15 cellular contexts compared by ENCODE assay signal in the genomic region with DNA sequence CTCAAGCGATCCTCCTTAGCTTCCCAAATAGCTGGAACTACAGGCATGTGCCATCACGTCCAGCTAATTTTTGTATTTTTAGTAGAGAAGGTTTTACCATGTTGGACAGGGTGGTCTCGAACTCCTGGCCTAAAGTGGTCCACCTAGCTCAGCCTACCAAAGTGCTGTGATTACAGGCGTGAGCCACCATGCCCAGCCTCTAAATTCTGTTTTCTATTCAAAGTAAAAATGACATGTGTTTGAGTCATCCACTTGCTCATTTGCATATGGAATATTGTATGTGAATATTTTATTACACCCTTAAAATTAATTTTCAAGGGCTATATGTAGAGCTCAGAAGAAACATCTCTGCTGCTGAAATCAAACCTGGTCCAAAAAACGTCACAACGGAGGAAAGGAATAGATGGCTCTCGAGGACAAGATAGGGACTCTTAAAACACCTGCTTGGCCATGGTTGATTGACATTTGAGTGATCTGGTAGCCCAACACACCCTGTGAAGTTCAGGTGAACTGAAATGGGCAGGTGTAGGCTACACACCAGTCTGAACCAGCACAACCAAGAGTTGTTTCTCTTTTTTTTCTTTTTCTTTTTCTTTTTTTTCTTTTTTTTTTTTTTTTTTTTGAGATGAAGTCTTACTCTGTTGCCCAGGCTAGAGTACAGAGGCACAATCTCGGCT. TPM values are rescaled to one million over a fixed set of nuclear protein-coding genes. Genes with fewer than 3 reads are reported as not detected.
DNase-seq lines count a peak whose midpoint lies in the region; ATAC-seq, FAIRE-seq and TF ChIP-seq lines count a peak whose summit lies in the region.
"Had no signal": no experiment of that assay in that cellular context is flagged by ENCODE, and none has a peak within 500 bp of the region (broad histone marks: within the 10 kb centered on the region; RNA-seq: fewer than 3 reads in every experiment).

No MANE protein-coding gene starts in this region.

- H3K4me2 ChIP-seq in GM12878 (ENCODE audit: control insufficient read depth, insufficient read depth), result no peak overlapping the region
- no peak overlapping the region for H3K4me2 ChIP-seq in mesenchymal stem cell (ENCODE audit: low read length, poor library complexity, severe bottlenecking)
- H3K4me2 ChIP-seq: KMS-11 had no signal

- no peaks in the 10 kb centered on the region for H3K79me2 ChIP-seq in GM12878 (ENCODE audit: control insufficient read depth, insufficient read depth, low read length)

- no peak overlapping the region for H2BK15ac ChIP-seq in mesenchymal stem cell (ENCODE audit: low read depth, poor library complexity, severe bottlenecking)

- peaks cover 12% of the 10 kb centered on the region for H3K79me1 ChIP-seq in mesenchymal stem cell (replicated peaks; ENCODE audit: low read length, poor library complexity, severe bottlenecking)

- peak overlapping the region; percentile 49 to 68 for H3K4ac ChIP-seq in mesenchymal stem cell (ENCODE audit: low read depth in 1 of 2, low read length in 2 of 2)

- peak overlapping the region; percentile 70 for H2BK5ac ChIP-seq in mesenchymal stem cell (ENCODE audit: low read depth, low read length, poor library complexity, severe bottlenecking)

- TF ChIP-seq CTCF in GM12878 (IDR thresholded peaks at IDR 0.05 in 2 of 3, conservative IDR thresholded peaks at IDR 0.05 in 1 of 3; ENCODE audit: control insufficient read depth in 2 of 3, extremely low read depth in 1 of 3, insufficient read depth in 1 of 3, low read depth in 3 of 3, low read length in 3 of 3), result no peak
- no peak for TF ChIP-seq CTCF in thyroid gland (IDR thresholded peaks at IDR 0.05)

- FAIRE-seq in GM12878 (lab: Jason Lieb, UNC), result no peak
- FAIRE-seq: H54, keratinocyte had no signal

- DNase-seq in activated naive CD4-positive, alpha-beta T cell treated with anti-CD3 and anti-CD28 coated beads for 36 hours, result no peak
- DNase-seq in activated naive CD4-positive, alpha-beta T cell treated with Interleukin-2 at 50 U/mL for 16 hours, result no peak
- DNase-seq in GM12878 (ENCODE audit: low read depth, low spot score) (no peak), mesenchymal stem cell (no peak), thyroid gland (no peak), NCI-H1048 (lab: John Stamatoyannopoulos, UW) (no peak), AG08396 (ENCODE audit: low spot score) (no peak)
- no peak for DNase-seq in activated T-helper 2 cell treated with anti-CD3 and anti-CD28 coated beads, Interferon-gamma antibody, Interleukin-2, Interleukin-4, amounts not matched to agents 10 μg/mL and 5 μg/mL and 100 μg/mL, durations not matched to agents 14 hours and 24 hours and 36 hours (ENCODE audit: low spot score)
- DNase-seq: activated CD4-positive, alpha-beta T cell treated with anti-CD3 and anti-CD28 coated beads for 4 hours; NCI-H2171 treated with DMSO at 0.1 percent for 48 hours had no signal

- no peaks in the 10 kb centered on the region for H3K9me3 Mint-ChIP-seq in activated naive CD4-positive, alpha-beta T cell treated with anti-CD3 and anti-CD28 coated beads for 36 hours
- H3K9me3 Mint-ChIP-seq in activated T-helper 2 cell treated with anti-CD3 and anti-CD28 coated beads, Interferon-gamma antibody, Interleukin-2, Interleukin-4, amounts not matched to agents 10 μg/mL and 5 μg/mL and 100 μg/mL, durations not matched to agents 14 hours and 24 hours and 36 hours, result no peaks in the 10 kb centered on the region

- in situ Hi-C loops in GM12878 (cut with MboI), result no loop called here

- WGBS in GM12878 (ENCODE audit: insufficient coverage, insufficient replicate concordance, low lambda C conversion rate, missing lambda C conversion rate), result 68% methylated on average over 8 of the region's 8 CpGs
- 96% methylated on average over 5 of the region's 8 CpGs for WGBS in mesenchymal stem cell
- WGBS in thyroid gland, 2 donors, result 86 to 87% methylated on average over 8 of the region's 8 CpGs

- peaks cover 44% of the 10 kb centered on the region for H3K36me3 Mint-ChIP-seq in activated naive CD4-positive, alpha-beta T cell treated with anti-CD3 and anti-CD28 coated beads for 36 hours (ENCODE audit: low read depth)
- peaks cover 54% of the 10 kb centered on the region for H3K36me3 Mint-ChIP-seq in activated T-helper 2 cell treated with anti-CD3 and anti-CD28 coated beads, Interferon-gamma antibody, Interleukin-2, Interleukin-4, amounts not matched to agents 10 μg/mL and 5 μg/mL and 100 μg/mL, durations not matched to agents 14 hours and 24 hours and 36 hours (ENCODE audit: low read depth)

- no peaks in the 10 kb centered on the region; the same call in 1 of the 2 replicates for H4K20me1 ChIP-seq in GM12878 (ENCODE audit: control insufficient read depth, insufficient read depth)

- peak overlapping the region; percentile 46 for H3K27ac Mint-ChIP-seq in activated naive CD4-positive, alpha-beta T cell treated with anti-CD3 and anti-CD28 coated beads for 36 hours
- H3K27ac Mint-ChIP-seq in activated T-helper 2 cell treated with anti-CD3 and anti-CD28 coated beads, Interferon-gamma antibody, Interleukin-2, Interleukin-4, amounts not matched to agents 10 μg/mL and 5 μg/mL and 100 μg/mL, durations not matched to agents 14 hours and 24 hours and 36 hours, result no peak overlapping the region

- TF ChIP-seq POLR2A in GM12878 (IDR thresholded peaks at IDR 0.05; ENCODE audit: low read depth, low read length) (no peak; the same call in 1 of the 2 replicates), thyroid gland (IDR thresholded peaks at IDR 0.05) (no peak)

- POLR2A ChIA-PET in GM12878 (lab: Charles Lee), result interaction anchor here (0.6 to 0.9 kb wide), 5 partner anchors 9 to 442 kb away, joined by 3 to 6 read pairs (median 3); no protein-coding TSS in a partner anchor

- H3K14ac ChIP-seq in mesenchymal stem cell (ENCODE audit: low read length in 2 of 2), result peak overlapping the region in 1 of 2 experiments; percentile 26

- H3K4me3 ChIP-seq in GM12878 (no peak overlapping the region), mesenchymal stem cell (ENCODE audit: insufficient read depth in 1 of 2, low read depth in 1 of 2, low read length in 2 of 2) (no peak overlapping the region), thyroid gland (replicated peaks in 1 of 3) (no peak overlapping the region)
- H3K4me3 ChIP-seq: ovary, SJSA1 had no signal

- intact Hi-C loops in activated naive CD4-positive, alpha-beta T cell treated with anti-CD3 and anti-CD28 coated beads for 36 hours (cut with micrococcal nuclease), result loop anchor here (5.0 kb wide), 2 partner anchors 37 to 78 kb away; no protein-coding TSS in a partner anchor
- intact Hi-C loops in GM12878 (cut with micrococcal nuclease; ENCODE audit: unreplicated experiment), result loop anchor here (5.0 kb wide), 1 partner anchor 78 kb away; no protein-coding TSS in a partner anchor
- intact Hi-C loops in thyroid gland (cut with DNase I), result no loop called here
- intact Hi-C loops in activated T-helper 2 cell treated with anti-CD3 and anti-CD28 coated beads, Interferon-gamma antibody, Interleukin-2, Interleukin-4, amounts not matched to agents 10 μg/mL and 5 μg/mL and 100 μg/mL, durations not matched to agents 14 hours and 24 hours and 36 hours (cut with micrococcal nuclease), result loop anchor here (5.0 kb wide), 1 partner anchor 78 kb away; no protein-coding TSS in a partner anchor

- TSS peak; percentile 8 for BruUV-seq in GM12878 (replicated peaks; lab: Mats Ljungman, UMichigan)

- no peak overlapping the region for H3K23ac ChIP-seq in mesenchymal stem cell (ENCODE audit: low read length in 2 of 2)

- RAD21 ChIA-PET in GM12878 (lab: Charles Lee; ENCODE audit: unreplicated experiment), result interaction anchor here (0.7 to 1.1 kb wide), 2 partner anchors 13 to 42 kb away, joined by 3 read pairs; no protein-coding TSS in a partner anchor

- peaks cover 29% of the 10 kb centered on the region for H3K4me1 Mint-ChIP-seq in activated naive CD4-positive, alpha-beta T cell treated with anti-CD3 and anti-CD28 coated beads for 36 hours (ENCODE audit: low read depth)
- H3K4me1 Mint-ChIP-seq in activated T-helper 2 cell treated with anti-CD3 and anti-CD28 coated beads, Interferon-gamma antibody, Interleukin-2, Interleukin-4, amounts not matched to agents 10 μg/mL and 5 μg/mL and 100 μg/mL, durations not matched to agents 14 hours and 24 hours and 36 hours (ENCODE audit: low read depth), result peaks cover 11% of the 10 kb centered on the region

- peak overlapping the region; percentile 38 for H4K8ac ChIP-seq in mesenchymal stem cell (ENCODE audit: low read length)

- H3K27ac ChIP-seq in GM12878 (ENCODE audit: control insufficient read depth, insufficient read depth) (no peak overlapping the region), mesenchymal stem cell (ENCODE audit: low read length, poor library complexity, severe bottlenecking) (peak overlapping the region; percentile 92), thyroid gland (peak overlapping the region in 2 of 3 donors; percentile 42 to 77)
- H3K27ac ChIP-seq: KMS-11, ovary had no signal

- no peak overlapping the region for H3K9ac ChIP-seq in GM12878 (ENCODE audit: control insufficient read depth, insufficient read depth, low read length)
- peak overlapping the region; percentile 65 for H3K9ac ChIP-seq in mesenchymal stem cell (ENCODE audit: low read length)
- H3K9ac ChIP-seq: KMS-11 had no signal

- H3K4me1 ChIP-seq in GM12878 (ENCODE audit: control insufficient read depth, insufficient read depth, low read length), result peaks cover 13% of the 10 kb centered on the region
- H3K4me1 ChIP-seq in mesenchymal stem cell (ENCODE audit: control insufficient read depth, insufficient read depth, low read depth, low read length), result peaks cover 28% of the 10 kb centered on the region
- peaks cover 20 to 41% of the 10 kb centered on the region in 2 donors for H3K4me1 ChIP-seq in thyroid gland

- H2AFZ ChIP-seq in GM12878 (ENCODE audit: control insufficient read depth, low read depth, low read length), result no peak overlapping the region
- no peak overlapping the region for H2AFZ ChIP-seq in mesenchymal stem cell (ENCODE audit: low read depth, low read length)

- H3K18ac ChIP-seq in mesenchymal stem cell (ENCODE audit: low read depth in 1 of 2, low read length in 2 of 2), result peak overlapping the region; percentile 46 to 82

- H4K91ac ChIP-seq in mesenchymal stem cell (ENCODE audit: low read length), result peak overlapping the region; percentile 53

- peak overlapping the region; percentile 97 for H2AK5ac ChIP-seq in mesenchymal stem cell (ENCODE audit: low read length, severe bottlenecking)

- peak overlapping the region; percentile 76 for H2BK120ac ChIP-seq in mesenchymal stem cell (ENCODE audit: low read depth, low read length)

- H3K27me3 ChIP-seq in GM12878 (replicated peaks in 1 of 2; ENCODE audit: control insufficient read depth in 2 of 2, insufficient read depth in 2 of 2, low read length in 1 of 2), result no peaks in the 10 kb centered on the region
- H3K27me3 ChIP-seq in mesenchymal stem cell (ENCODE audit: control insufficient read depth in 1 of 2, insufficient read depth in 1 of 2, low read length in 2 of 2), result no peaks in the 10 kb centered on the region
- no peaks in the 10 kb centered on the region for H3K27me3 ChIP-seq in thyroid gland
- H3K27me3 ChIP-seq: ovary, SJSA1 had no signal

- no peak for ATAC-seq in GM12878

- CTCF ChIA-PET in activated naive CD4-positive, alpha-beta T cell treated with anti-CD3 and anti-CD28 coated beads for 36 hours (lab: Charles Lee), result interaction anchor here (0.8 kb wide), 1 partner anchor 244 kb away, joined by 3 read pairs; no protein-coding TSS in a partner anchor
- CTCF ChIA-PET in GM12878 (lab: Yijun Ruan, JAX), result interaction anchor here (0.5 to 1.4 kb wide), 3 partner anchors 9 to 47 kb away, joined by 3 to 5 read pairs (median 4); no protein-coding TSS in a partner anchor

- H2BK12ac ChIP-seq in mesenchymal stem cell (ENCODE audit: low read length in 2 of 2), result peak overlapping the region; percentile 34 to 79

- no peak overlapping the region for H3K4me3 Mint-ChIP-seq in activated naive CD4-positive, alpha-beta T cell treated with anti-CD3 and anti-CD28 coated beads for 36 hours
- no peak overlapping the region for H3K4me3 Mint-ChIP-seq in activated T-helper 2 cell treated with anti-CD3 and anti-CD28 coated beads, Interferon-gamma antibody, Interleukin-2, Interleukin-4, amounts not matched to agents 10 μg/mL and 5 μg/mL and 100 μg/mL, durations not matched to agents 14 hours and 24 hours and 36 hours (ENCODE audit: low read depth)

- H3K9me3 ChIP-seq in GM12878 (replicated peaks; ENCODE audit: control insufficient read depth, insufficient read depth, low read length) (no peaks in the 10 kb centered on the region), mesenchymal stem cell (ENCODE audit: control insufficient read depth, low read length) (no peaks in the 10 kb centered on the region), thyroid gland (no peaks in the 10 kb centered on the region)
- H3K9me3 ChIP-seq: ovary, SJSA1 had no signal

- no peak for TF ChIP-seq RAD21 in GM12878 (IDR thresholded peaks at IDR 0.05; ENCODE audit: insufficient read depth, low read depth, low read length)

- SMC1A ChIA-PET in GM12878 (lab: Charles Lee; ENCODE audit: uncharacterized antibody, unreplicated experiment), result interaction anchor here (0.8 to 1.2 kb wide), 2 partner anchors 26 to 30 kb away, joined by 3 to 5 read pairs; no protein-coding TSS in a partner anchor

- TF ChIP-seq EP300 in GM12878 (IDR thresholded peaks at IDR 0.05; ENCODE audit: borderline replicate concordance in 1 of 2, control insufficient read depth in 1 of 2, low read depth in 2 of 2, low read length in 2 of 2), result no peak

- peaks cover 31 to 40% of the 10 kb centered on the region in 2 experiments for H3K36me3 ChIP-seq in GM12878 (ENCODE audit: control insufficient read depth in 2 of 2, insufficient read depth in 2 of 2, low read length in 1 of 2)
- peaks cover 33 to 47% of the 10 kb centered on the region in 2 experiments for H3K36me3 ChIP-seq in mesenchymal stem cell (ENCODE audit: control insufficient read depth in 1 of 2, insufficient read depth in 2 of 2, low read depth in 1 of 2, low read length in 2 of 2)
- H3K36me3 ChIP-seq in thyroid gland, result peaks cover 30 to 32% of the 10 kb centered on the region in 2 donors
- H3K36me3 ChIP-seq: ovary had no signal

- H3K27me3 Mint-ChIP-seq in activated naive CD4-positive, alpha-beta T cell treated with anti-CD3 and anti-CD28 coated beads for 36 hours (ENCODE audit: low read depth), result no peaks in the 10 kb centered on the region
- H3K27me3 Mint-ChIP-seq in activated T-helper 2 cell treated with anti-CD3 and anti-CD28 coated beads, Interferon-gamma antibody, Interleukin-2, Interleukin-4, amounts not matched to agents 10 μg/mL and 5 μg/mL and 100 μg/mL, durations not matched to agents 14 hours and 24 hours and 36 hours (ENCODE audit: low read depth), result no peaks in the 10 kb centered on the region

RNA-seq across cellular contexts. Expression of a gene that starts 51.1 kb away (rescaled TPM):
- 100 to 1,000 TPM; 397 to 416 TPM for total RNA-seq in activated naive CD4-positive, alpha-beta T cell treated with anti-CD3 and anti-CD28 coated beads for 36 hours
- total RNA-seq in GM12878 (2013; cell fraction: nucleolus; rRNA removed), result 407 and 417 TPM in 2 replicates
- total RNA-seq in GM12878 (2014; rRNA removed), result 200 and 224 TPM in 2 replicates
- 172 and 195 TPM in 2 replicates for total RNA-seq in GM12878 (2014; rRNA removed; fragmentation: Illumina TruSeq; extraction: Trizol)
- total RNA-seq in GM12878 (2021), result 416 and 453 TPM in 2 replicates
- 99.3 TPM for polyA plus RNA-seq in GM12878 (2011; ENCODE audit: low read depth)
- polyA plus RNA-seq in GM12878 (2011; rRNA removed), result 102 and 184 TPM in 2 replicates
- 202 and 266 TPM in 2 replicates for polyA plus RNA-seq in GM12878 (2011; cell fraction: cytosol; rRNA removed)
- 229 and 324 TPM in 2 replicates for polyA plus RNA-seq in GM12878 (2011; cell fraction: nucleus; rRNA removed)
- 132 and 162 TPM in 2 replicates for polyA plus RNA-seq in GM12878 (2012)
- polyA plus RNA-seq in GM12878 (2014; fragmentation: Illumina TruSeq; extraction: Trizol), result 349 and 362 TPM in 2 replicates
- polyA plus RNA-seq in GM12878 (2014; fragmentation: Nextera tagmentation; extraction: Ambion mirVana), result 100 to 1,000 TPM; 151 to 206 TPM
- polyA plus RNA-seq in GM12878 (2014; rRNA removed), result 134 and 139 TPM in 2 replicates
- polyA plus RNA-seq in GM12878 (2016; fragmentation: Nextera tagmentation; extraction: Ambion mirVana), result 100 to 1,000 TPM; 431 to 432 TPM
- 255 and 285 TPM in 2 replicates for polyA minus RNA-seq in GM12878 (2011; rRNA and poly(A)+ RNA removed)
- polyA minus RNA-seq in GM12878 (2011; cell fraction: cytosol; rRNA and poly(A)+ RNA removed), result 86.7 and 146 TPM in 2 replicates
- polyA minus RNA-seq in GM12878 (2011; cell fraction: nucleus; rRNA and poly(A)+ RNA removed), result 82.1 and 153 TPM in 2 replicates
- 72.0 TPM for polyA plus RNA-seq in mesenchymal stem cell (2013, experiment 1 of 2)
- polyA plus RNA-seq in mesenchymal stem cell (2013, experiment 2 of 2), result 74.7 TPM
- total RNA-seq in thyroid gland, result 100 to 1,000 TPM in 2 of 4 donors, 10 to 100 TPM in 2; 74.2 to 142 (median 112) TPM
- 520 and 538 TPM in 2 replicates for total RNA-seq in activated T-helper 2 cell treated with anti-CD3 and anti-CD28 coated beads, Interferon-gamma antibody, Interleukin-2, Interleukin-4, amounts not matched to agents 10 μg/mL and 5 μg/mL and 100 μg/mL, durations not matched to agents 14 hours and 24 hours and 36 hours

RNA-seq across cellular contexts. Expression of a gene that starts 51.4 kb away (rescaled TPM):
- 10 to 100 TPM; 42.0 to 48.7 TPM for total RNA-seq in activated naive CD4-positive, alpha-beta T cell treated with anti-CD3 and anti-CD28 coated beads for 36 hours
- 66.9 and 75.2 TPM in 2 replicates for total RNA-seq in GM12878 (2013; cell fraction: nucleolus; rRNA removed)
- 32.0 and 33.9 TPM in 2 replicates for total RNA-seq in GM12878 (2014; rRNA removed)
- total RNA-seq in GM12878 (2014; rRNA removed; fragmentation: Illumina TruSeq; extraction: Trizol), result 26.2 and 26.6 TPM in 2 replicates
- total RNA-seq in GM12878 (2021), result 39.0 and 51.5 TPM in 2 replicates
- polyA plus RNA-seq in GM12878 (2011; ENCODE audit: low read depth), result 21.7 TPM
- polyA plus RNA-seq in GM12878 (2011; rRNA removed), result 31.8 and 35.3 TPM in 2 replicates
- polyA plus RNA-seq in GM12878 (2011; cell fraction: cytosol; rRNA removed), result 27.8 and 44.8 TPM in 2 replicates
- 188 and 196 TPM in 2 replicates for polyA plus RNA-seq in GM12878 (2011; cell fraction: nucleus; rRNA removed)
- 34.4 and 39.6 TPM in 2 replicates for polyA plus RNA-seq in GM12878 (2012)
- polyA plus RNA-seq in GM12878 (2014; fragmentation: Illumina TruSeq; extraction: Trizol), result 22.3 and 25.0 TPM in 2 replicates
- polyA plus RNA-seq in GM12878 (2014; fragmentation: Nextera tagmentation; extraction: Ambion mirVana), result 1 to 10 TPM; 7.0 to 8.9 TPM
- polyA plus RNA-seq in GM12878 (2014; rRNA removed), result 32.0 and 32.2 TPM in 2 replicates
- 10 to 100 TPM; 56.4 to 57.7 TPM for polyA plus RNA-seq in GM12878 (2016; fragmentation: Nextera tagmentation; extraction: Ambion mirVana)
- 33.4 and 37.3 TPM in 2 replicates for polyA minus RNA-seq in GM12878 (2011; rRNA and poly(A)+ RNA removed)
- 11.4 and 12.2 TPM in 2 replicates for polyA minus RNA-seq in GM12878 (2011; cell fraction: cytosol; rRNA and poly(A)+ RNA removed)
- polyA minus RNA-seq in GM12878 (2011; cell fraction: nucleus; rRNA and poly(A)+ RNA removed), result 15.8 and 18.8 TPM in 2 replicates
- 31.1 TPM for polyA plus RNA-seq in mesenchymal stem cell (2013, experiment 1 of 2)
- polyA plus RNA-seq in mesenchymal stem cell (2013, experiment 2 of 2), result 32.7 TPM
- 10 to 100 TPM; 39.6 to 88.4 (median 66.7) TPM for total RNA-seq in thyroid gland
- 37.9 and 44.5 TPM in 2 replicates for total RNA-seq in activated T-helper 2 cell treated with anti-CD3 and anti-CD28 coated beads, Interferon-gamma antibody, Interleukin-2, Interleukin-4, amounts not matched to agents 10 μg/mL and 5 μg/mL and 100 μg/mL, durations not matched to agents 14 hours and 24 hours and 36 hours
